ENCODE assay signal across 9 cellular contexts in genomic region chr3:129686941-129687340, GRCh38.
DNase-seq lines count a peak whose midpoint lies in the region; ATAC-seq and TF ChIP-seq lines count a peak whose summit lies in the region.
"Had no signal": no experiment of that assay in that cellular context is flagged by ENCODE, and none has a peak within 500 bp of the region (broad histone marks: within the 10 kb centered on the region; RNA-seq: fewer than 3 reads in every experiment).

No MANE protein-coding gene starts in this region.

- H3K27me3 Mint-ChIP-seq in type B pancreatic cell (no peaks in the 10 kb centered on the region), nephron progenitor cell (ENCODE audit: low read depth, poor library complexity) (peaks cover 11% of the 10 kb centered on the region)

- peak; percentile 3 for DNase-seq in NCI-H345 treated with DMSO at 0.1 percent for 48 hours (lab: John Stamatoyannopoulos, UW; ENCODE audit: unreplicated experiment)
- no peak for DNase-seq in NCI-H345 (lab: John Stamatoyannopoulos, UW)
- peak; percentile 54 to 82 for DNase-seq in SHP77 (lab: John Stamatoyannopoulos, UW)
- peak; percentile 7 for DNase-seq in iris pigment epithelial cell (ENCODE audit: low read depth)
- no peak for DNase-seq in type B pancreatic cell (ENCODE audit: extremely low spot score, unreplicated experiment)
- no peak for DNase-seq in nephron progenitor cell
- DNase-seq: ovary had no signal

- ATAC-seq in HG02571 (IDR thresholded peaks at IDR 0.05; ENCODE audit: unreplicated experiment), result no peak
- no peak for ATAC-seq in activated CD4-positive, CD25-positive, alpha-beta regulatory T cell treated with anti-CD3 and anti-CD28 coated beads, Interleukin-2, amount 50 U/mL, for 24 hours

- H3K27ac Mint-ChIP-seq in type B pancreatic cell (peak overlapping the region; percentile 89), nephron progenitor cell (no peak overlapping the region)

- H3K4me3 Mint-ChIP-seq in type B pancreatic cell (peak overlapping the region; percentile 73), nephron progenitor cell (no peak overlapping the region)

- TF ChIP-seq CTCF in type B pancreatic cell (conservative IDR thresholded peaks at IDR 0.05), result no peak
- TF ChIP-seq CTCF in nephron progenitor cell (IDR thresholded peaks at IDR 0.05), result no peak

- no peaks in the 10 kb centered on the region for H3K9me3 Mint-ChIP-seq in type B pancreatic cell
- no peaks in the 10 kb centered on the region for H3K9me3 Mint-ChIP-seq in nephron progenitor cell

- H3K4me1 Mint-ChIP-seq in type B pancreatic cell (ENCODE audit: unreplicated experiment), result peaks cover 56% of the 10 kb centered on the region
- peaks cover 42% of the 10 kb centered on the region for H3K4me1 Mint-ChIP-seq in nephron progenitor cell

- H3K36me3 Mint-ChIP-seq in type B pancreatic cell, result no peaks in the 10 kb centered on the region
- no peaks in the 10 kb centered on the region for H3K36me3 Mint-ChIP-seq in nephron progenitor cell (ENCODE audit: low read depth)

Comparison
In these comparisons a context has a peak if more than half of its experiments do, and no peak if none do; other contexts are left out.
1. DNase-seq: peak in NCI-H345 treated with DMSO at 0.1 percent for 48 hours (single experiment), SHP77 (2 of 2) and iris pigment epithelial cell (single experiment); none in NCI-H345 (single experiment), type B pancreatic cell (single experiment) and nephron progenitor cell (single experiment).